In the genomic region with DNA sequence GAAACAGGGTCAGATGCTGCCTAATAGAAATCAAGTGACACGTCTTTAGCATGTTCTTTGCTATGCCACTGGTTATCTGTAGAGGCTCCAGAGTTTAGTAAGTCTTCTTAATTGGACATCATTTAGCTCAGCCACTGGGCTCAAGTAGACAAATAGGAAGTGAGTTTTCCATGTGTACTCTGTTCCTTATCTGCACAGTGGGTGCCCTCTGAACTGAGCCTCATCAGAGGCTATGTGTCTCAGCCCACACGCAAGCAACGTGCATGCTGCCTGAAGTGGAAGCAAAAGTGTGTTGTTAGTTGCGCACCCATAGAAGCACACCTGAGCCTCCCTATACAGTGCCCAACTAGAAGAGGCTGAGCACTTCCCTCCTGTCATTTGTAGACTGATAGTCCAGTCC, we compare ENCODE assay signal across 31 cellular contexts.
"Had no signal": no experiment of that assay in that cellular context is flagged by ENCODE, and none has a peak within 500 bp of the region (broad histone marks: within the 10 kb centered on the region; RNA-seq: fewer than 3 reads in every experiment).

No MANE protein-coding gene starts in this region.

- DNase-seq: activated CD4-positive, alpha-beta T cell treated with anti-CD3 and anti-CD28 coated beads, Interleukin-2, amount 10 ng/mL, durations not matched to agents 24 days and 14 days; activated CD4-positive, alpha-beta T cell treated with anti-CD3 and anti-CD28 coated beads, Interleukin-2, amount 50 U/mL, for 4 hours; activated CD4-positive, CD25-positive, alpha-beta regulatory T cell; activated CD8-positive, alpha-beta T cell treated with anti-CD3 and anti-CD28 coated beads for 36 hours; activated gamma-delta T cell; activated naive CD4-positive, alpha-beta T cell treated with Interleukin-2 at 50 U/mL for 16 hours; activated naive CD8-positive, alpha-beta T cell treated with anti-CD3 and anti-CD28 coated beads, Interleukin-2, amount 10 ng/mL, durations not matched to agents 7 days and 5 days; activated T-cell treated with anti-CD3 and anti-CD28 coated beads, Interleukin-2, amount 50 U/mL, for 1 hour; activated T-cell treated with anti-CD3 and anti-CD28 coated beads, Interleukin-2, amount 50 U/mL, for 72 hours; amygdala; Kasumi-1; KG1; MG63; NCI-H1048; NCI-H1105 treated with DMSO at 0.1 percent for 48 hours; NCI-H1436; NCI-H1694; NCI-H1930; NCI-H2081 treated with DMSO at 0.1 percent for 48 hours; NCI-H345; NCI-H524 treated with DMSO at 0.1 percent for 48 hours; PC-9; Right ventricle myocardium superior; SW 1271; T1000; WERI-Rb-1 had no signal

- ATAC-seq: activated CD8-positive, alpha-beta T cell treated with anti-CD3 and anti-CD28 coated beads for 36 hours; activated T-cell treated with anti-CD3 and anti-CD28 coated beads, Interleukin-2, amount 50 U/mL, for 72 hours had no signal

- H3K27ac Mint-ChIP-seq: activated CD4-positive, alpha-beta T cell treated with anti-CD3 and anti-CD28 coated beads, Interleukin-2, amount 10 ng/mL, durations not matched to agents 24 days and 14 days; activated CD8-positive, alpha-beta T cell treated with anti-CD3 and anti-CD28 coated beads for 36 hours; activated naive CD4-positive, alpha-beta T cell treated with anti-CD3 and anti-CD28 coated beads, Interleukin-2, amount 50 U/mL, for 24 hours; activated naive CD8-positive, alpha-beta T cell treated with anti-CD3 and anti-CD28 coated beads, Interleukin-2, amount 10 ng/mL, durations not matched to agents 7 days and 5 days; activated T-cell treated with anti-CD3 and anti-CD28 coated beads, Interleukin-2, amount 50 U/mL, for 72 hours; activated T-helper 2 cell treated with anti-CD3 and anti-CD28 coated beads, Interferon-gamma antibody, Interleukin-2, Interleukin-4, amounts not matched to agents 10 μg/mL and 5 μg/mL and 100 μg/mL, durations not matched to agents 14 hours and 24 hours and 36 hours had no signal

- H3K27me3 Mint-ChIP-seq: activated CD4-positive, alpha-beta T cell treated with anti-CD3 and anti-CD28 coated beads, Interleukin-2, amount 10 ng/mL, durations not matched to agents 24 days and 14 days; activated CD8-positive, alpha-beta T cell treated with anti-CD3 and anti-CD28 coated beads for 36 hours; activated naive CD4-positive, alpha-beta T cell treated with anti-CD3 and anti-CD28 coated beads, Interleukin-2, amount 50 U/mL, for 24 hours; activated naive CD8-positive, alpha-beta T cell treated with anti-CD3 and anti-CD28 coated beads, Interleukin-2, amount 10 ng/mL, durations not matched to agents 7 days and 5 days had no signal

- H2AFZ ChIP-seq: PC-9 had no signal

- H3K27me3 ChIP-seq: ascending aorta, breast epithelium, MG63 had no signal

- H3K36me3 Mint-ChIP-seq: activated naive CD4-positive, alpha-beta T cell treated with anti-CD3 and anti-CD28 coated beads, Interleukin-2, amount 50 U/mL, for 24 hours; activated naive CD8-positive, alpha-beta T cell treated with anti-CD3 and anti-CD28 coated beads, Interleukin-2, amount 10 ng/mL, durations not matched to agents 7 days and 5 days had no signal

- H3K9me3 Mint-ChIP-seq: activated CD4-positive, alpha-beta T cell treated with anti-CD3 and anti-CD28 coated beads, Interleukin-2, amount 10 ng/mL, durations not matched to agents 24 days and 14 days; activated naive CD4-positive, alpha-beta T cell treated with anti-CD3 and anti-CD28 coated beads, Interleukin-2, amount 50 U/mL, for 24 hours; activated T-helper 2 cell treated with anti-CD3 and anti-CD28 coated beads, Interferon-gamma antibody, Interleukin-2, Interleukin-4, amounts not matched to agents 10 μg/mL and 5 μg/mL and 100 μg/mL, durations not matched to agents 14 hours and 24 hours and 36 hours had no signal

- H3K4me1 ChIP-seq: ascending aorta, breast epithelium had no signal

- H3K27ac ChIP-seq: ascending aorta, breast epithelium, PC-9, WERI-Rb-1 had no signal

- FAIRE-seq: RCC 7860 had no signal

- H3K4me3 ChIP-seq: ascending aorta, breast epithelium, MG63, PC-9 had no signal

- H3K9me3 ChIP-seq: ascending aorta, breast epithelium, MG63 had no signal

- H3K4me3 Mint-ChIP-seq: activated CD4-positive, alpha-beta T cell treated with anti-CD3 and anti-CD28 coated beads, Interleukin-2, amount 10 ng/mL, durations not matched to agents 24 days and 14 days; activated CD8-positive, alpha-beta T cell treated with anti-CD3 and anti-CD28 coated beads for 36 hours; activated naive CD4-positive, alpha-beta T cell treated with anti-CD3 and anti-CD28 coated beads, Interleukin-2, amount 50 U/mL, for 24 hours; activated naive CD8-positive, alpha-beta T cell treated with anti-CD3 and anti-CD28 coated beads, Interleukin-2, amount 10 ng/mL, durations not matched to agents 7 days and 5 days; activated T-cell treated with anti-CD3 and anti-CD28 coated beads, Interleukin-2, amount 50 U/mL, for 72 hours had no signal

- H3K4me1 Mint-ChIP-seq: activated CD4-positive, alpha-beta T cell treated with anti-CD3 and anti-CD28 coated beads, Interleukin-2, amount 10 ng/mL, durations not matched to agents 24 days and 14 days; activated naive CD4-positive, alpha-beta T cell treated with anti-CD3 and anti-CD28 coated beads, Interleukin-2, amount 50 U/mL, for 24 hours; activated naive CD8-positive, alpha-beta T cell treated with anti-CD3 and anti-CD28 coated beads, Interleukin-2, amount 10 ng/mL, durations not matched to agents 7 days and 5 days had no signal

- H3K36me3 ChIP-seq: ascending aorta, breast epithelium, MG63, WERI-Rb-1 had no signal

- H3K4me2 ChIP-seq: PC-9 had no signal
